18 cellular contexts compared by ENCODE assay signal in the genomic region with DNA sequence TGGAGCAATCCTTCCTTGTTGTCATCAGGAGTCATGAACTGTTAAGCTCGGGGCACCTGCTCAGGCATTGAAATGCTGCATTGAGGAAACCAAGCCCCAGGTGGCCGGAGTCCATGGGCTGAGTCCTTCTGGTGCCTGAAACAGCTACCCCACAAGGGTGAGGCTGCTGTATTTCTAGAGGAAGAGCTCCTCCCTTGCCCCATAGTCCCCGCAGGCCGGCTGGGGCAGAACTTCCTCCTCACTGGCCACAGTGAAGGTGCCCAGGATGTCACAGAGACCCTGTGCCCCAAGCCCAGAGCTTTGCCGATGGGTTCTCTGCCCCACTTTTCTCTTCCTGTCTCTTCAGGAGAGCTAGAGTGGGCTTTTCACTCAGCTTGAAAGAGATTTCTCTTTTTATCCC.
DNase-seq lines count a peak whose midpoint lies in the region; TF ChIP-seq lines count a peak whose summit lies in the region.
"Had no signal": no experiment of that assay in that cellular context is flagged by ENCODE, and none has a peak within 500 bp of the region (broad histone marks: within the 10 kb centered on the region; RNA-seq: fewer than 3 reads in every experiment).

No MANE protein-coding gene starts in this region.

- DNase-seq in HL-60 (ENCODE audit: low read depth in 1 of 2, low spot score in 1 of 2) (peak in 1 of 2 experiments; percentile 37), SKM-1 (lab: John Stamatoyannopoulos, UW; ENCODE audit: unreplicated experiment) (peak; percentile 11), epithelial cell of prostate (ENCODE audit: low read depth, low spot score) (no peak), osteocyte (ENCODE audit: extremely low spot score, unreplicated experiment) (no peak), NAMALWA (ENCODE audit: low spot score) (no peak), OCI-LY7 (ENCODE audit: low spot score) (no peak), NCI-H524 (lab: John Stamatoyannopoulos, UW) (no peak)
- DNase-seq in T-helper 2 cell treated with Interferon-gamma antibody and Interleukin-4, amounts not matched to agents 5 μg/mL and 100 μg/mL, for 36 hours (ENCODE audit: low spot score): no peak
- DNase-seq: COR-L47, EL, GOT3, KBM-7, NCI-H1048, NCI-H146, NCI-H2081 treated with DMSO at 0.1 percent for 48 hours, NCI-H510A, Peyer's patch, SHP77 treated with DMSO at 0.1 percent for 48 hours had no signal

- intact Hi-C loops in OCI-LY7 (cut with micrococcal nuclease; ENCODE audit: unreplicated experiment): no loop called here

- H3K9me2 ChIP-seq in OCI-LY7 (ENCODE audit: insufficient read depth, low read length): no peaks in the 10 kb centered on the region

- POLR2A ChIA-PET in OCI-LY7 (lab: Charles Lee): interaction anchor here (0.7 to 1.4 kb wide), 2 partner anchors 10 to 52 kb away, joined by 5 to 6 read pairs; no protein-coding TSS in a partner anchor

- no peaks in the 10 kb centered on the region for H3K36me3 ChIP-seq in OCI-LY7 (ENCODE audit: insufficient read depth, low read length)
- H3K36me3 ChIP-seq: Peyer's patch had no signal

- H3K27ac ChIP-seq in HL-60 (replicated peaks) (peak overlapping the region; percentile 9), epithelial cell of prostate (peak overlapping the region; percentile 86), OCI-LY7 (ENCODE audit: low read depth, low read length, poor library complexity, severe bottlenecking) (no peak overlapping the region)
- H3K27ac ChIP-seq: Peyer's patch had no signal

- no peak overlapping the region for H2AFZ ChIP-seq in OCI-LY7 (ENCODE audit: low read length)

- no peak overlapping the region for H3K4me2 ChIP-seq in OCI-LY7 (ENCODE audit: low read length)

- peaks cover 3% of the 10 kb centered on the region for H3K27me3 ChIP-seq in HL-60 (ENCODE audit: insufficient read depth, poor library complexity, severe bottlenecking)
- H3K27me3 ChIP-seq: Peyer's patch had no signal

- CTCF ChIA-PET in OCI-LY7 (lab: Charles Lee; ENCODE audit: unreplicated experiment): no interaction called here

- no peak for TF ChIP-seq CTCF in HL-60 (IDR thresholded peaks at IDR 0.05; ENCODE audit: insufficient read depth, low read length)
- no peak for TF ChIP-seq CTCF in osteocyte (IDR thresholded peaks at IDR 0.05)
- TF ChIP-seq CTCF in OCI-LY7 (conservative IDR thresholded peaks at IDR 0.05; ENCODE audit: low read length): no peak

- peak overlapping the region; percentile 27 for H3K27ac Mint-ChIP-seq in osteocyte (ENCODE audit: unreplicated experiment)
- no peak overlapping the region for H3K27ac Mint-ChIP-seq in T-helper 2 cell treated with Interferon-gamma antibody and Interleukin-4, amounts not matched to agents 5 μg/mL and 100 μg/mL, for 36 hours

- H3K27me3 Mint-ChIP-seq in osteocyte (ENCODE audit: unreplicated experiment): no peaks in the 10 kb centered on the region
- H3K27me3 Mint-ChIP-seq in T-helper 2 cell treated with Interferon-gamma antibody and Interleukin-4, amounts not matched to agents 5 μg/mL and 100 μg/mL, for 36 hours (ENCODE audit: low read depth): peaks cover 33% of the 10 kb centered on the region

- H3K4me1 Mint-ChIP-seq in osteocyte (ENCODE audit: unreplicated experiment): peaks cover 33% of the 10 kb centered on the region
- H3K4me1 Mint-ChIP-seq in T-helper 2 cell treated with Interferon-gamma antibody and Interleukin-4, amounts not matched to agents 5 μg/mL and 100 μg/mL, for 36 hours (ENCODE audit: low read depth): no peaks in the 10 kb centered on the region

- no peak overlapping the region for H3K4me3 Mint-ChIP-seq in osteocyte (ENCODE audit: unreplicated experiment)
- no peak overlapping the region for H3K4me3 Mint-ChIP-seq in T-helper 2 cell treated with Interferon-gamma antibody and Interleukin-4, amounts not matched to agents 5 μg/mL and 100 μg/mL, for 36 hours

- H3K4me3 ChIP-seq in HL-60 (replicated peaks; ENCODE audit: insufficient read depth, low read length) (no peak overlapping the region), OCI-LY7 (ENCODE audit: low read depth, low read length, poor library complexity, severe bottlenecking) (no peak overlapping the region)
- H3K4me3 ChIP-seq: Peyer's patch had no signal

- H3K4me1 ChIP-seq in OCI-LY7 (ENCODE audit: insufficient read depth, low read length, poor library complexity, severe bottlenecking): no peaks in the 10 kb centered on the region
- H3K4me1 ChIP-seq: Peyer's patch had no signal

- no peaks in the 10 kb centered on the region for H4K20me1 ChIP-seq in OCI-LY7 (ENCODE audit: insufficient read depth, low read length)

- H3K36me3 Mint-ChIP-seq in osteocyte (ENCODE audit: unreplicated experiment): peaks cover 2% of the 10 kb centered on the region
- H3K36me3 Mint-ChIP-seq in T-helper 2 cell treated with Interferon-gamma antibody and Interleukin-4, amounts not matched to agents 5 μg/mL and 100 μg/mL, for 36 hours (ENCODE audit: low read depth): no peaks in the 10 kb centered on the region

- no peaks in the 10 kb centered on the region for H3K79me2 ChIP-seq in OCI-LY7 (ENCODE audit: insufficient read depth, low read depth, low read length)

- H3K9me3 ChIP-seq in OCI-LY7 (ENCODE audit: low read length): no peaks in the 10 kb centered on the region
- H3K9me3 ChIP-seq: Peyer's patch had no signal

- H3K9me3 Mint-ChIP-seq in osteocyte (ENCODE audit: unreplicated experiment): no peaks in the 10 kb centered on the region
- no peaks in the 10 kb centered on the region for H3K9me3 Mint-ChIP-seq in T-helper 2 cell treated with Interferon-gamma antibody and Interleukin-4, amounts not matched to agents 5 μg/mL and 100 μg/mL, for 36 hours

- BruUV-seq in OCI-LY7 (replicated peaks; lab: Mats Ljungman, UMichigan): no TSS peak
